Comparison of ENCODE assay signal across 17 cellular contexts in genomic region chr22:17548756-17549035, GRCh38. TPM values are rescaled to one million over a fixed set of nuclear protein-coding genes. Genes with fewer than 3 reads are reported as not detected.
DNase-seq lines count a peak whose midpoint lies in the region; ATAC-seq and TF ChIP-seq lines count a peak whose summit lies in the region.
"Had no signal": no experiment of that assay in that cellular context is flagged by ENCODE, and none has a peak within 500 bp of the region (broad histone marks: within the 10 kb centered on the region; RNA-seq: fewer than 3 reads in every experiment).

No MANE protein-coding gene starts in this region.

- H3K27ac Mint-ChIP-seq in GM23338, result peak overlapping the region; percentile 19; the same call in 1 of the 2 replicates
- peak overlapping the region; percentile 41 for H3K27ac Mint-ChIP-seq in endothelial cell (ENCODE audit: unreplicated experiment)
- H3K27ac Mint-ChIP-seq: CD4-positive, alpha-beta memory T cell; HFFc6 had no signal

- H4K20me1 ChIP-seq in GM23338 (replicated peaks; ENCODE audit: insufficient read depth), result no peaks in the 10 kb centered on the region; the same call in none of the 2 replicates

- WGBS in thyroid gland, 2 donors, result 96 to 98% methylated on average over 5 of the region's 5 CpGs

- H3K36me3 ChIP-seq in GM23338 (ENCODE audit: insufficient read depth), result peaks cover 60% of the 10 kb centered on the region
- H3K36me3 ChIP-seq in HEK293 (ENCODE audit: control insufficient read depth in 2 of 2, insufficient read depth in 1 of 2, low read length in 2 of 2), result peaks cover 24 to 63% of the 10 kb centered on the region in 2 experiments; a peak in 2 of 3 replicates
- H3K36me3 ChIP-seq in thyroid gland, result no peaks in the 10 kb centered on the region

- H3K79me2 ChIP-seq in GM23338 (replicated peaks; ENCODE audit: insufficient read depth), result peaks cover 9% of the 10 kb centered on the region

- no peak for TF ChIP-seq CTCF in GM23338 (conservative IDR thresholded peaks at IDR 0.05; ENCODE audit: low read depth in 2 of 2)
- TF ChIP-seq CTCF in HEK293 (tag by site-specific recombination; IDR thresholded peaks at IDR 0.05), result no peak
- TF ChIP-seq CTCF in endothelial cell (IDR thresholded peaks at IDR 0.05; ENCODE audit: unreplicated experiment), result no peak
- no peak for TF ChIP-seq CTCF in thyroid gland (IDR thresholded peaks at IDR 0.05)

- H3K27me3 Mint-ChIP-seq in GM23338 (ENCODE audit: insufficient read depth, low read depth, poor library complexity), result peaks cover 9% of the 10 kb centered on the region
- peaks cover 10% of the 10 kb centered on the region for H3K27me3 Mint-ChIP-seq in endothelial cell (ENCODE audit: unreplicated experiment)
- H3K27me3 Mint-ChIP-seq: CD4-positive, alpha-beta memory T cell had no signal

- H3K4me3 ChIP-seq in GM23338, result no peak overlapping the region
- no peak overlapping the region for H3K4me3 ChIP-seq in HEK293 (ENCODE audit: low read depth, low read length)
- H3K4me3 ChIP-seq in thyroid gland (replicated peaks in 1 of 3), result no peak overlapping the region
- H3K4me3 ChIP-seq: A549 had no signal

- DNase-seq in GM23338 (ENCODE audit: low spot score), result no peak
- DNase-seq in endothelial cell (ENCODE audit: low spot score), result no peak
- DNase-seq in thyroid gland, result no peak
- DNase-seq in ACHN, result no peak
- DNase-seq: 8988T; C1 segment of cervical spinal cord; Calu3; CD4-positive, alpha-beta memory T cell; COR-L47; DMS53; DMS79 treated with DMSO at 0.1 percent for 48 hours; GF-D8; HFFc6 had no signal

- no peak overlapping the region for H2AFZ ChIP-seq in GM23338

- H3K9me2 ChIP-seq in GM23338 (ENCODE audit: insufficient read depth), result no peaks in the 10 kb centered on the region

- H3K9me3 ChIP-seq in HEK293 (ENCODE audit: control insufficient read depth, insufficient read depth, low read depth, low read length) (no peaks in the 10 kb centered on the region), thyroid gland (no peaks in the 10 kb centered on the region)
- H3K9me3 ChIP-seq: A549 had no signal

- no peaks in the 10 kb centered on the region for H3K27me3 ChIP-seq in GM23338 (ENCODE audit: insufficient read depth)
- H3K27me3 ChIP-seq in thyroid gland, result no peaks in the 10 kb centered on the region

- no peak for TF ChIP-seq POLR2A in thyroid gland (IDR thresholded peaks at IDR 0.05)

- peaks cover 89% of the 10 kb centered on the region for H3K36me3 Mint-ChIP-seq in GM23338 (ENCODE audit: low read depth)
- H3K36me3 Mint-ChIP-seq in endothelial cell (ENCODE audit: low read depth, unreplicated experiment), result peaks cover 45% of the 10 kb centered on the region
- H3K36me3 Mint-ChIP-seq: CD4-positive, alpha-beta memory T cell had no signal

- H3F3A ChIP-seq in GM23338 (replicated peaks; ENCODE audit: low read depth), result peaks cover 16% of the 10 kb centered on the region

- CTCF ChIA-PET in HEK293 (lab: Yijun Ruan, JAX), result interaction anchor here (1.3 kb wide), 1 partner anchor 10 kb away, joined by 3 read pairs; no protein-coding TSS in a partner anchor

- H3K9me3 Mint-ChIP-seq in GM23338 (no peaks in the 10 kb centered on the region), endothelial cell (ENCODE audit: unreplicated experiment) (no peaks in the 10 kb centered on the region)
- H3K9me3 Mint-ChIP-seq: CD4-positive, alpha-beta memory T cell; HFFc6 had no signal

- H3K4me1 ChIP-seq in GM23338 (ENCODE audit: insufficient read depth), result no peaks in the 10 kb centered on the region
- no peaks in the 10 kb centered on the region for H3K4me1 ChIP-seq in HEK293 (ENCODE audit: control insufficient read depth, insufficient read depth, low read length)
- peaks cover 0 to 3% of the 10 kb centered on the region in 2 donors for H3K4me1 ChIP-seq in thyroid gland
- H3K4me1 ChIP-seq: A549 had no signal

- intact Hi-C loops in thyroid gland (cut with DNase I), result no loop called here

- H3K4me3 Mint-ChIP-seq in GM23338 (no peak overlapping the region), endothelial cell (ENCODE audit: unreplicated experiment) (no peak overlapping the region)
- H3K4me3 Mint-ChIP-seq: CD4-positive, alpha-beta memory T cell; HFFc6 had no signal

- no peak overlapping the region for H3K4me2 ChIP-seq in GM23338
- H3K4me2 ChIP-seq: A549 had no signal

- POLR2A ChIA-PET in HEK293 (lab: Yijun Ruan, JAX), result no interaction called here

- H3K4me1 Mint-ChIP-seq in GM23338 (no peaks in the 10 kb centered on the region), endothelial cell (ENCODE audit: unreplicated experiment) (peaks cover 4% of the 10 kb centered on the region)
- H3K4me1 Mint-ChIP-seq: CD4-positive, alpha-beta memory T cell had no signal

- H3K27ac ChIP-seq in GM23338 (ENCODE audit: low read depth) (no peak overlapping the region), HEK293 (ENCODE audit: extremely low read depth, low read depth, low read length) (no peak overlapping the region), thyroid gland (no peak overlapping the region)
- H3K27ac ChIP-seq: A549 had no signal

- in situ Hi-C loops in ACHN (cut with HindIII; ENCODE audit: low pct_ligation_motif_present, low pct_unique_long_range_greater_than_20kb, low sequenced_read_pairs), result no loop called here

- no peak for ATAC-seq in GM23338
- ATAC-seq in GM21717 (IDR thresholded peaks at IDR 0.05; ENCODE audit: unreplicated experiment), result no peak
- ATAC-seq: A549, HCT116 had no signal

TF ChIP-seq in GM23338, 12 proteins besides CTCF, POLR2A, EP300 and RAD21 (continues in another document):
- TF ChIP-seq ZNF114 (CRISPR knock-in tag; IDR thresholded peaks at IDR 0.05) (no peak), NANOG (IDR thresholded peaks at IDR 0.05; ENCODE audit: borderline replicate concordance) (no peak), EZH2 (IDR thresholded peaks at IDR 0.05; ENCODE audit: low read depth, unreplicated experiment) (no peak), REST (IDR thresholded peaks at IDR 0.05; ENCODE audit: unreplicated experiment) (no peak), ZNF331 (CRISPR knock-in tag; IDR thresholded peaks at IDR 0.05; ENCODE audit: low read depth) (no peak), CREB1 (CRISPR knock-in tag; IDR thresholded peaks at IDR 0.05; ENCODE audit: low read depth) (no peak)

TF ChIP-seq in HEK293, 187 proteins besides CTCF, POLR2A, EP300 and RAD21:
- TF ChIP-seq GLI4 (tag by site-specific recombination; IDR thresholded peaks at IDR 0.05) (no peak), GLIS2 (tag by site-specific recombination; IDR thresholded peaks at IDR 0.05) (0 out of 2 replicates have a peak, but pooled peaks have one; percentile 16), GLIS1 (tag by site-specific recombination; IDR thresholded peaks at IDR 0.05) (peak; percentile 92)

RNA-seq across cellular contexts. Expression of gene SLC25A18, which starts 14.6 kb away (rescaled TPM):
- 0.47 and 1.9 TPM in 2 replicates for total RNA-seq in GM23338 (2014; rRNA removed; shearing (Covaris generic))
- polyA plus RNA-seq in GM23338 (2016; fragmentation: Nextera tagmentation; extraction: Ambion mirVana), result 0.57 and 1.2 TPM in 2 replicates
- total RNA-seq in endothelial cell (ENCODE audit: unreplicated experiment) (2.2 TPM), thyroid gland (1 to 10 TPM in 2 of 4 donors, under 1 TPM in 2; 0.29 to 1.7 (median 0.84) TPM)
- total RNA-seq: CD4-positive, alpha-beta memory T cell; HFFc6 had no signal
- polyA plus RNA-seq: A549 had no signal
